9 cellular contexts compared by ENCODE assay signal in genomic region chr4:110869862-110870577, GRCh38.
DNase-seq lines count a peak whose midpoint lies in the region; ATAC-seq and TF ChIP-seq lines count a peak whose summit lies in the region.
"Had no signal": no experiment of that assay in that cellular context is flagged by ENCODE, and none has a peak within 500 bp of the region (broad histone marks: within the 10 kb centered on the region; RNA-seq: fewer than 3 reads in every experiment).

No MANE protein-coding gene starts in this region.

- POLR2A ChIA-PET in MCF 10A (lab: Yijun Ruan, JAX): interaction anchor here (0.6 to 0.7 kb wide), 3 partner anchors 802 to 881 kb away, joined by 3 read pairs; no protein-coding TSS in a partner anchor
- POLR2A ChIA-PET in Caco-2 (lab: Charles Lee): no interaction called here

- no peak overlapping the region for H2AFZ ChIP-seq in mammary epithelial cell (ENCODE audit: low read depth, low read length)

- H3K27me3 Mint-ChIP-seq in MCF 10A (ENCODE audit: insufficient read depth, unreplicated experiment) (no peaks in the 10 kb centered on the region), Caco-2 (ENCODE audit: insufficient read depth, unreplicated experiment) (no peaks in the 10 kb centered on the region)
- H3K27me3 Mint-ChIP-seq: activated CD8-positive, alpha-beta memory T cell treated with anti-CD3 and anti-CD28 coated beads, Interleukin-2, amount 10 ng/mL, durations not matched to agents 7 days and 5 days had no signal

- H3K4me3 Mint-ChIP-seq in MCF 10A (ENCODE audit: unreplicated experiment): no peak overlapping the region
- no peak overlapping the region for H3K4me3 Mint-ChIP-seq in Caco-2 (ENCODE audit: unreplicated experiment)
- H3K4me3 Mint-ChIP-seq: activated CD8-positive, alpha-beta memory T cell treated with anti-CD3 and anti-CD28 coated beads, Interleukin-2, amount 10 ng/mL, durations not matched to agents 7 days and 5 days had no signal

- intact Hi-C loops in MCF 10A (cut with micrococcal nuclease): no loop called here
- intact Hi-C loops in mammary epithelial cell (cut with micrococcal nuclease): no loop called here
- intact Hi-C loops in Caco-2 (cut with micrococcal nuclease; ENCODE audit: unreplicated experiment): no loop called here

- WGBS in mammary epithelial cell (ENCODE audit: low coverage, missing lambda C conversion rate): 94% methylated on average over 1 of the region's 1 CpG

- no peak overlapping the region for H3K27ac Mint-ChIP-seq in MCF 10A (ENCODE audit: low read depth, unreplicated experiment)
- H3K27ac Mint-ChIP-seq in Caco-2 (ENCODE audit: unreplicated experiment): no peak overlapping the region
- H3K27ac Mint-ChIP-seq: activated CD8-positive, alpha-beta memory T cell treated with anti-CD3 and anti-CD28 coated beads, Interleukin-2, amount 10 ng/mL, durations not matched to agents 7 days and 5 days had no signal

- H3K9me3 Mint-ChIP-seq in MCF 10A (ENCODE audit: unreplicated experiment) (no peaks in the 10 kb centered on the region), Caco-2 (ENCODE audit: unreplicated experiment) (no peaks in the 10 kb centered on the region)

- no peak overlapping the region for H3K4me2 ChIP-seq in mammary epithelial cell (ENCODE audit: insufficient read depth, low read depth, low read length)

- no peak overlapping the region for H3K4me3 ChIP-seq in mammary epithelial cell (replicated peaks in 1 of 3; ENCODE audit: insufficient read depth in 1 of 3, low read depth in 2 of 3, low read length in 3 of 3)
- H3K4me3 ChIP-seq in Caco-2 (ENCODE audit: low read depth, low read length): no peak overlapping the region

- TF ChIP-seq CTCF in MCF 10A (IDR thresholded peaks at IDR 0.05; ENCODE audit: unreplicated experiment) (no peak), mammary epithelial cell (conservative IDR thresholded peaks at IDR 0.05 in 1 of 2, IDR thresholded peaks at IDR 0.05 in 1 of 2; ENCODE audit: extremely low read depth in 1 of 2, insufficient read depth in 1 of 2, low read depth in 1 of 2, low read length in 2 of 2) (no peak), Caco-2 (IDR thresholded peaks at IDR 0.05; ENCODE audit: insufficient read depth in 1 of 2, low read depth in 1 of 2, low read length in 1 of 2, severe bottlenecking in 1 of 2, unreplicated experiment in 1 of 2) (no peak)

- dilution Hi-C loops in mammary epithelial cell (cut with HindIII; ENCODE audit: low sequenced_read_pairs): no loop called here

- no peak overlapping the region for H3K9ac ChIP-seq in mammary epithelial cell (ENCODE audit: insufficient read depth, low read length)

- ATAC-seq in HG02840 (IDR thresholded peaks at IDR 0.05; ENCODE audit: low FRiP score, unreplicated experiment): peak; percentile 83
- ATAC-seq: activated CD8-positive, alpha-beta memory T cell treated with anti-CD3 and anti-CD28 coated beads, Interleukin-2, amount 10 ng/mL, durations not matched to agents 7 days and 5 days had no signal

- no peak overlapping the region for H3K27ac ChIP-seq in mammary epithelial cell (ENCODE audit: insufficient read depth, low read depth, low read length)

- H3K36me3 Mint-ChIP-seq in MCF 10A (ENCODE audit: insufficient read depth, unreplicated experiment) (no peaks in the 10 kb centered on the region), Caco-2 (ENCODE audit: insufficient read depth, unreplicated experiment) (no peaks in the 10 kb centered on the region)
- H3K36me3 Mint-ChIP-seq: activated CD8-positive, alpha-beta memory T cell treated with anti-CD3 and anti-CD28 coated beads, Interleukin-2, amount 10 ng/mL, durations not matched to agents 7 days and 5 days had no signal

- H3K4me1 Mint-ChIP-seq in MCF 10A (ENCODE audit: insufficient read depth, unreplicated experiment): peaks cover 22% of the 10 kb centered on the region
- H3K4me1 Mint-ChIP-seq in Caco-2 (ENCODE audit: low read depth, unreplicated experiment): peaks cover 10% of the 10 kb centered on the region
- H3K4me1 Mint-ChIP-seq: activated CD8-positive, alpha-beta memory T cell treated with anti-CD3 and anti-CD28 coated beads, Interleukin-2, amount 10 ng/mL, durations not matched to agents 7 days and 5 days had no signal

- in situ Hi-C loops in mammary epithelial cell (cut with MboI; ENCODE audit: low sequenced_read_pairs in 2 of 2): no loop called here

- H4K20me1 ChIP-seq in mammary epithelial cell (ENCODE audit: insufficient read depth, low read length): no peaks in the 10 kb centered on the region

- H3K36me3 ChIP-seq in mammary epithelial cell (ENCODE audit: insufficient read depth, low read length): no peaks in the 10 kb centered on the region
- H3K36me3 ChIP-seq in Caco-2 (ENCODE audit: control insufficient read depth, insufficient read depth, low read length): no peaks in the 10 kb centered on the region

- peak; percentile 24 for DNase-seq in MCF 10A (ENCODE audit: unreplicated experiment)
- DNase-seq in mammary epithelial cell: no peak
- peak; percentile 91 for DNase-seq in NCI-H345 treated with DMSO at 0.1 percent for 48 hours (lab: John Stamatoyannopoulos, UW; ENCODE audit: unreplicated experiment)
- peak; percentile 31 for DNase-seq in smooth muscle cell of the brain vasculature (ENCODE audit: low read depth, low spot score)
- DNase-seq in Caco-2: no peak
- no peak for DNase-seq in SW 1271 (lab: John Stamatoyannopoulos, UW)
- DNase-seq in activated CD4-positive, alpha-beta T cell treated with anti-CD3 and anti-CD28 coated beads for 1 hour: no peak
- DNase-seq: activated CD8-positive, alpha-beta memory T cell treated with anti-CD3 and anti-CD28 coated beads, Interleukin-2, amount 10 ng/mL, durations not matched to agents 7 days and 5 days had no signal

- H3K9me3 ChIP-seq in mammary epithelial cell (replicated peaks; ENCODE audit: insufficient read depth, low read length) (no peaks in the 10 kb centered on the region), Caco-2 (peaks cover 3% of the 10 kb centered on the region; the same call in 1 of the 2 replicates)

- CTCF ChIA-PET in MCF 10A (lab: Yijun Ruan, JAX): interaction anchor here (0.6 to 0.9 kb wide), 2 partner anchors 15 to 24 kb away, joined by 3 to 4 read pairs; no protein-coding TSS in a partner anchor
- CTCF ChIA-PET in mammary epithelial cell (lab: Charles Lee; ENCODE audit: low non-redundant PET): no interaction called here
- CTCF ChIA-PET in Caco-2 (lab: Charles Lee): no interaction called here

- no peaks in the 10 kb centered on the region for H3K79me2 ChIP-seq in mammary epithelial cell (ENCODE audit: insufficient read depth, low read length)

- no peaks in the 10 kb centered on the region for H3K27me3 ChIP-seq in mammary epithelial cell (ENCODE audit: insufficient read depth, low read length)
- H3K27me3 ChIP-seq in Caco-2 (replicated peaks; ENCODE audit: control insufficient read depth, insufficient read depth, low read length): no peaks in the 10 kb centered on the region

- no TSS peak for BruUV-seq in MCF 10A (replicated peaks; lab: Mats Ljungman, UMichigan)
- BruUV-seq in mammary epithelial cell (replicated peaks; lab: Mats Ljungman, UMichigan): no TSS peak
- no TSS peak for BruUV-seq in Caco-2 (replicated peaks; lab: Mats Ljungman, UMichigan)

- peaks cover 4% of the 10 kb centered on the region for H3K4me1 ChIP-seq in mammary epithelial cell (ENCODE audit: insufficient read depth, low read length)
- no peaks in the 10 kb centered on the region for H3K4me1 ChIP-seq in Caco-2

Comparison
In these comparisons a context has a peak if more than half of its experiments do, and no peak if none do; other contexts are left out.
1. DNase-seq: peak in MCF 10A (single experiment), NCI-H345 treated with DMSO at 0.1 percent for 48 hours (single experiment) and smooth muscle cell of the brain vasculature (single experiment); none in mammary epithelial cell (single experiment), Caco-2 (0 of 2), SW 1271 (0 of 2) and activated CD4-positive, alpha-beta T cell treated with anti-CD3 and anti-CD28 coated beads for 1 hour (single experiment).